ENCODE assay signal across 8 cellular contexts in the genomic region with DNA sequence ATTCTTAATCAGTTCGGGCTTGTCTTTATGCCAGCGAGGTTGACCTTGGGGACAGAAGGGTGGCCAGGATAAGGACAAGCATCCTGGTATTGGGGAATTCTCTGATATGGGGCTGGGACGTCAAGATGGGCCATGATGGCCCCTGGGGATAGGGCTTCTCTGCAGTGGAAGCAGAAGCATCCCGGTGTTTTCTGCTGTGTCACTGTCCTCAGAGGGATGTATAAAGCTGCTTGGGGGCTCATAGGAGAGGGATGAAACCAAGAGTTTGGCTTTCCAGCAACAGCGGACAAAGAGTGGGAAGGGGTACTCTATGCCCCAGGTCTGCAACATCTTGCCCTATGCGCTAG. TPM values are rescaled to one million over a fixed set of nuclear protein-coding genes. Genes with fewer than 3 reads are reported as not detected.
DNase-seq lines count a peak whose midpoint lies in the region; ATAC-seq and TF ChIP-seq lines count a peak whose summit lies in the region.

No MANE protein-coding gene starts in this region.

- DNase-seq in NCI-H82 (lab: John Stamatoyannopoulos, UW) (peak; percentile 48), NCI-H82 treated with DMSO at 0.1 percent for 48 hours (lab: John Stamatoyannopoulos, UW; ENCODE audit: unreplicated experiment) (no peak), WERI-Rb-1 (no peak), smooth muscle cell (lab: John Stamatoyannopoulos, UW; ENCODE audit: unreplicated experiment) (no peak), HK-2 (ENCODE audit: unreplicated experiment) (no peak), NCI-H526 (lab: John Stamatoyannopoulos, UW) (no peak)

- ATAC-seq in GM18909 (IDR thresholded peaks at IDR 0.05; ENCODE audit: poor library complexity, unreplicated experiment) = no peak

- H3K27me3 ChIP-seq in WERI-Rb-1 (ENCODE audit: insufficient read depth, low read depth, severe bottlenecking) (no peaks in the 10 kb centered on the region), iPS-20b (ENCODE audit: insufficient read depth, low read length) (peaks cover 21% of the 10 kb centered on the region), smooth muscle cell (ENCODE audit: low read depth) (no peaks in the 10 kb centered on the region)

- H3K27ac ChIP-seq in WERI-Rb-1 = no peak overlapping the region
- peak overlapping the region; percentile 67 for H3K27ac ChIP-seq in iPS-20b (ENCODE audit: low read length)
- no peak overlapping the region for H3K27ac ChIP-seq in smooth muscle cell (ENCODE audit: low read depth)

- peaks cover 38% of the 10 kb centered on the region for H3K79me2 ChIP-seq in smooth muscle cell (ENCODE audit: low read depth)

- H3K9ac ChIP-seq in iPS-20b (ENCODE audit: low read depth, low read length) (peak overlapping the region; percentile 72; the same call in 1 of the 2 replicates), smooth muscle cell (ENCODE audit: low read depth) (no peak overlapping the region)

- H3K4me3 ChIP-seq in WERI-Rb-1 (ENCODE audit: low read depth, low read length) = peak overlapping the region; percentile 43; the same call in 1 of the 2 replicates
- H3K4me3 ChIP-seq in iPS-20b (ENCODE audit: low read length) = peak overlapping the region; percentile 57
- peak overlapping the region; percentile 92 for H3K4me3 ChIP-seq in smooth muscle cell

- 71% methylated on average over 6 of the region's 6 CpGs for WGBS in smooth muscle cell (ENCODE audit: low lambda C conversion rate)

- H3K9me3 ChIP-seq in WERI-Rb-1 (ENCODE audit: severe bottlenecking) (no peaks in the 10 kb centered on the region), iPS-20b (ENCODE audit: insufficient read depth, low read depth, low read length) (no peaks in the 10 kb centered on the region), smooth muscle cell (replicated peaks; ENCODE audit: low read depth) (no peaks in the 10 kb centered on the region)

- H3F3A ChIP-seq in smooth muscle cell (ENCODE audit: low read depth) = peaks cover 26% of the 10 kb centered on the region

- H4K20me1 ChIP-seq in smooth muscle cell (ENCODE audit: low read depth) = peaks cover 35% of the 10 kb centered on the region

- H3K36me3 ChIP-seq in WERI-Rb-1 = no peaks in the 10 kb centered on the region
- H3K36me3 ChIP-seq in iPS-20b (ENCODE audit: insufficient read depth, low read depth, low read length) = no peaks in the 10 kb centered on the region
- no peaks in the 10 kb centered on the region for H3K36me3 ChIP-seq in smooth muscle cell (ENCODE audit: low read depth)

- peak overlapping the region; percentile 96 for H3K4me2 ChIP-seq in smooth muscle cell

- TF ChIP-seq CTCF in WERI-Rb-1 (IDR thresholded peaks at IDR 0.05; ENCODE audit: low read depth, low read length) (no peak), smooth muscle cell (IDR thresholded peaks at IDR 0.05; ENCODE audit: borderline replicate concordance, insufficient read depth, poor library complexity, severe bottlenecking) (no peak)

- peaks cover 40% of the 10 kb centered on the region for H3K4me1 ChIP-seq in iPS-20b (ENCODE audit: insufficient read depth, low read length)
- peaks cover 26% of the 10 kb centered on the region for H3K4me1 ChIP-seq in smooth muscle cell (ENCODE audit: low read depth)

- H2AFZ ChIP-seq in smooth muscle cell (ENCODE audit: low read depth) = no peak overlapping the region

RNA-seq across cellular contexts. Expression of gene ATP1B1, which starts 1.4 kb away (rescaled TPM):
- 347 and 400 TPM in 2 replicates for total RNA-seq in smooth muscle cell
- polyA plus RNA-seq in smooth muscle cell = 140 and 144 TPM in 2 replicates
